11 cellular contexts compared by ENCODE assay signal in the genomic region with DNA sequence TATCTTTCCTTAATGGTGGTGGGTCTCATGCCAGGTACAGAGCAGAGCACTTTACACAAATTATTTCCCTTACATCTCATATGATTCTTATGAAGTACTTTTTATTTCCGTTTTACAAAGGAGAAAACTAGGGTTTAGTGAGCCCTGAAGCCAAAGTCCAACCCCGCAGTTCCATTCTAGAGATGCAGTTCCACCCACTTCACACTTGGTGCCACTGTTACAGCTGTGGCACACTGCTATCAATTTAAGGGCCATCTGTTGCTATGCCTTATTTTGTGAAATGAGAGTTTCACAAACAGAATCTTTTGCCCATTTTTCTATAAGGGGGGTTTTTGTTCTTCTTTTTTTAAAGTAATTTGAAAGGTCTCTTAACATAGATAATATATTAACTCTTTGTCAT. TPM values are rescaled to one million over a fixed set of nuclear protein-coding genes. Genes with fewer than 3 reads are reported as not detected.
DNase-seq lines count a peak whose midpoint lies in the region; ATAC-seq and TF ChIP-seq lines count a peak whose summit lies in the region.
"Had no signal": no experiment of that assay in that cellular context is flagged by ENCODE, and none has a peak within 500 bp of the region (broad histone marks: within the 10 kb centered on the region; RNA-seq: fewer than 3 reads in every experiment).

No MANE protein-coding gene starts in this region.

- H3K4me3 ChIP-seq in A673 (ENCODE audit: low read depth, low read length, poor library complexity, severe bottlenecking) = no peak overlapping the region
- H3K4me3 ChIP-seq in GM12875 (ENCODE audit: low read depth, low read length) = no peak overlapping the region
- H3K4me3 ChIP-seq in coronary artery = no peak overlapping the region

- peaks cover 3% of the 10 kb centered on the region for H3K4me1 Mint-ChIP-seq in T-helper 17 cell
- H3K4me1 Mint-ChIP-seq: stimulated activated effector memory CD8-positive, alpha-beta T cell treated with anti-CD3 and anti-CD28 coated beads, Interleukin-12 subunit alpha, Interleukin-12 subunit beta, amount 100 ng/mL, for 72 hours had no signal

- H3K27ac ChIP-seq in A673 (ENCODE audit: low read depth, low read length, poor library complexity, severe bottlenecking) = no peak overlapping the region
- H3K27ac ChIP-seq in foreskin keratinocyte = no peak overlapping the region
- no peak overlapping the region for H3K27ac ChIP-seq in coronary artery

- peak; percentile 70 for ATAC-seq in foreskin keratinocyte
- no peak for ATAC-seq in T-helper 17 cell
- ATAC-seq: stimulated activated effector memory CD8-positive, alpha-beta T cell treated with anti-CD3 and anti-CD28 coated beads, Interleukin-12 subunit alpha, Interleukin-12 subunit beta, amount 100 ng/mL, for 72 hours had no signal

- H3K27me3 ChIP-seq in A673 (replicated peaks; ENCODE audit: insufficient read depth, low read depth, low read length, poor library complexity) (no peaks in the 10 kb centered on the region), foreskin keratinocyte (no peaks in the 10 kb centered on the region)

- CTCF ChIA-PET in A673 (lab: Charles Lee) = no interaction called here

- TF ChIP-seq CTCF in A673 (conservative IDR thresholded peaks at IDR 0.05; ENCODE audit: low read depth, low read length) (peak; percentile 63), GM12875 (IDR thresholded peaks at IDR 0.05; ENCODE audit: borderline replicate concordance, insufficient read depth, low read depth, low read length) (peak; percentile 42; the same call in 1 of the 2 replicates), foreskin keratinocyte (conservative IDR thresholded peaks at IDR 0.05) (peak; percentile 56), coronary artery (IDR thresholded peaks at IDR 0.05) (no peak)

- intact Hi-C loops in A673 (cut with micrococcal nuclease; ENCODE audit: unreplicated experiment) = loop anchor here (10.0 kb wide), 1 partner anchor 301 kb away; the partner anchor contains the start of gene TNFRSF19

- no peak overlapping the region for H3K27ac Mint-ChIP-seq in T-helper 17 cell
- H3K27ac Mint-ChIP-seq: stimulated activated effector memory CD8-positive, alpha-beta T cell treated with anti-CD3 and anti-CD28 coated beads, Interleukin-12 subunit alpha, Interleukin-12 subunit beta, amount 100 ng/mL, for 72 hours had no signal

- no peaks in the 10 kb centered on the region for H3K27me3 Mint-ChIP-seq in T-helper 17 cell

- H3K4me1 ChIP-seq in A673 (ENCODE audit: insufficient read depth, low read length, poor library complexity, severe bottlenecking) (no peaks in the 10 kb centered on the region), foreskin keratinocyte (no peaks in the 10 kb centered on the region)

- H3K9me3 ChIP-seq in A673 (ENCODE audit: low read depth, low read length, poor library complexity, severe bottlenecking) (no peaks in the 10 kb centered on the region), T-helper 17 cell (ENCODE audit: control insufficient read depth, low read length, poor library complexity, severe bottlenecking) (no peaks in the 10 kb centered on the region)

- peak; percentile 27 for DNase-seq in A673 (ENCODE audit: low spot score)
- DNase-seq in OCI-M1 (lab: John Stamatoyannopoulos, UW) = peak; percentile 10
- DNase-seq in foreskin keratinocyte = no peak
- DNase-seq in T-helper 17 cell = no peak
- DNase-seq in mucosa of gallbladder (ENCODE audit: low spot score) = no peak
- no peak for DNase-seq in coronary artery (ENCODE audit: low spot score)
- DNase-seq in cerebellum (ENCODE audit: low spot score) = no peak
- DNase-seq: activated gamma-delta T cell, NCI-H1092 treated with DMSO at 0.1 percent for 48 hours had no signal

- H3K36me3 Mint-ChIP-seq in T-helper 17 cell (ENCODE audit: low read depth) = peaks cover 4% of the 10 kb centered on the region

- BruUV-seq in A673 (replicated peaks; lab: Mats Ljungman, UMichigan) = no TSS peak

- POLR2A ChIA-PET in A673 (lab: Charles Lee; ENCODE audit: low non-redundant PET) = no interaction called here

- no peaks in the 10 kb centered on the region for H3K36me3 ChIP-seq in A673 (ENCODE audit: insufficient read depth, low read length, poor library complexity, severe bottlenecking)

- no peak overlapping the region for H3K4me3 Mint-ChIP-seq in T-helper 17 cell
- H3K4me3 Mint-ChIP-seq: stimulated activated effector memory CD8-positive, alpha-beta T cell treated with anti-CD3 and anti-CD28 coated beads, Interleukin-12 subunit alpha, Interleukin-12 subunit beta, amount 100 ng/mL, for 72 hours had no signal

RNA-seq across cellular contexts. Expression of gene MIPEP, which starts 12.9 kb away (rescaled TPM):
- total RNA-seq in A673 (2021) (22.7 and 25.4 TPM in 2 replicates), foreskin keratinocyte (23.7 and 29.2 TPM in 2 replicates), T-helper 17 cell (1 to 10 TPM; 7.5 to 9.2 TPM), mucosa of gallbladder (25.1 TPM), cerebellum (12.1 TPM)
- polyA plus RNA-seq in foreskin keratinocyte = 24.1 and 27.2 TPM in 2 replicates

RNA-seq across cellular contexts. Expression of gene C1QTNF9B, which starts 21.0 kb away (rescaled TPM):
- total RNA-seq in A673 (2021) = not detected in 2 replicates
- total RNA-seq in foreskin keratinocyte = not detected in 2 replicates
- not detected in 2 replicates for polyA plus RNA-seq in foreskin keratinocyte
- total RNA-seq in T-helper 17 cell = not detected
- not detected for total RNA-seq in mucosa of gallbladder
- not detected for total RNA-seq in cerebellum

Comparison
In these comparisons a context has a peak if more than half of its experiments do, and no peak if none do; other contexts are left out.
1. DNase-seq: peak in A673 (single experiment) and OCI-M1 (single experiment); none in foreskin keratinocyte (0 of 2), T-helper 17 cell (0 of 3), mucosa of gallbladder (single experiment), coronary artery (single experiment) and cerebellum (single experiment).